ENCODE assay signal across 8 cellular contexts in the genomic region with DNA sequence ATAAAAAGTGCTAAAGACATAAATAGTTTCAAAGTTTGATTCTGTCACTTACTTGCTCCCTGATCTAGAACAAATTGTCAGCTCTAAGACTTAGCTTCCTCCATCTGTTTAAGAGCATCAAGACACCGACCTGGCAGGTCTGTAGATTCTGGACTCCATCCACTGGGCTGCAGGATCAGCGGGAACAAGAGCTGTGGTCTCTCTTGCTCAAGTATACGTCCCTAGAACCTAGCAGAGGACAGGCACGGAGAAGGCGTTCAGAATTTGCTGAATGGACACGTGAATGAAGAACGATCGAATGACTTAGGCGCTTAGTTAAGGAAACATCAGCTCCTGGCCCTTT. TPM values are rescaled to one million over a fixed set of nuclear protein-coding genes. Genes with fewer than 3 reads are reported as not detected.
A peak's percentile ranks its signal among the peaks of the same experiment; 100 is the strongest.
DNase-seq lines count a peak whose midpoint lies in the region; ATAC-seq, FAIRE-seq and TF ChIP-seq lines count a peak whose summit lies in the region.

No MANE protein-coding gene starts in this region.

- no peak overlapping the region for H2BK120ac ChIP-seq in H9 (ENCODE audit: low read depth, low read length, poor library complexity, severe bottlenecking)

- no peak overlapping the region for H2AK5ac ChIP-seq in H9 (ENCODE audit: insufficient read length, low read length)

- TF ChIP-seq EP300 in A549 (IDR thresholded peaks at IDR 0.05), result no peak

- H2BK12ac ChIP-seq in H9 (ENCODE audit: insufficient read length, low read depth, low read length), result no peak overlapping the region

- H3K9me3 Mint-ChIP-seq in H9, result no peaks in the 10 kb centered on the region
- no peaks in the 10 kb centered on the region for H3K9me3 Mint-ChIP-seq in activated naive CD8-positive, alpha-beta T cell treated with anti-CD3 and anti-CD28 coated beads for 36 hours

- peaks cover 17 to 21% of the 10 kb centered on the region in 2 experiments for H3K4me1 Mint-ChIP-seq in H9
- peaks cover 5% of the 10 kb centered on the region for H3K4me1 Mint-ChIP-seq in activated naive CD8-positive, alpha-beta T cell treated with anti-CD3 and anti-CD28 coated beads for 36 hours

- no peak overlapping the region for H4K91ac ChIP-seq in H9 (ENCODE audit: insufficient read length, low read depth, low read length)

- no peak overlapping the region for H2BK5ac ChIP-seq in H9 (ENCODE audit: insufficient read length, low read length)

- 3% methylated on average over 9 of the region's 9 CpGs for WGBS in A549 (ENCODE audit: missing lambda C conversion rate)
- WGBS in H9 (ENCODE audit: extremely low coverage, insufficient read length, low lambda C conversion rate), result no CpG with 5 or more reads among the region's 9 CpGs

- TF ChIP-seq CTCF in A549 (IDR thresholded peaks at IDR 0.05) (no peak), H9 (conservative IDR thresholded peaks at IDR 0.05) (no peak)

- POLR2A ChIA-PET in A549 (lab: Yijun Ruan, JAX), result interaction anchor here (0.6 to 2.2 kb wide), 4 partner anchors 18 to 314 kb away, joined by 3 to 7 read pairs (median 6); partner anchors contain the start of gene DNAJC3

- H3K18ac ChIP-seq in H9 (ENCODE audit: insufficient read length, low read depth, low read length), result no peak overlapping the region

- no peaks in the 10 kb centered on the region for H3K79me1 ChIP-seq in H9 (ENCODE audit: insufficient read depth, low read depth, low read length, poor library complexity, severe bottlenecking)

- H3K14ac ChIP-seq in H9 (ENCODE audit: insufficient read depth, low read length), result no peak overlapping the region

- no peak overlapping the region for H3K23ac ChIP-seq in H9 (ENCODE audit: insufficient read length, low read depth, low read length)

- H2AFZ ChIP-seq in H9 (ENCODE audit: low read length), result no peak overlapping the region

- peak overlapping the region; percentile 93 to 97 for H3K27ac ChIP-seq in A549
- H3K27ac ChIP-seq in H9 (ENCODE audit: insufficient read length, low read depth, low read length), result no peak overlapping the region
- H3K27ac ChIP-seq in substantia nigra (ENCODE audit: low read depth, low read length, poor library complexity, severe bottlenecking), result peak overlapping the region; percentile 38

- H3K4me1 ChIP-seq in A549 (peaks cover 19% of the 10 kb centered on the region), H9 (ENCODE audit: insufficient read depth, low read length) (peaks cover 2% of the 10 kb centered on the region; the same call in 1 of the 2 replicates)

- H3K23me2 ChIP-seq in H9 (ENCODE audit: insufficient read length, low read depth, low read length, poor library complexity, severe bottlenecking), result peaks cover 9% of the 10 kb centered on the region

- H3K79me2 ChIP-seq in H9 (ENCODE audit: insufficient read depth, low read length), result peaks cover 2% of the 10 kb centered on the region; the same call in 1 of the 2 replicates

- peak overlapping the region; percentile 81 to 92 for H3K4me3 Mint-ChIP-seq in H9
- peak overlapping the region; percentile 70 for H3K4me3 Mint-ChIP-seq in activated naive CD8-positive, alpha-beta T cell treated with anti-CD3 and anti-CD28 coated beads for 36 hours

- H3K36me3 Mint-ChIP-seq in H9 (ENCODE audit: insufficient read depth in 1 of 3, low read depth in 3 of 3), result peaks cover 15 to 23% (median 23%) of the 10 kb centered on the region in 3 experiments
- H3K36me3 Mint-ChIP-seq in activated naive CD8-positive, alpha-beta T cell treated with anti-CD3 and anti-CD28 coated beads for 36 hours, result no peaks in the 10 kb centered on the region

- H4K5ac ChIP-seq in H9 (ENCODE audit: insufficient read length, low read depth, low read length), result no peak overlapping the region

- H3K4me2 ChIP-seq in A549, result peak overlapping the region; percentile 76
- peak overlapping the region; percentile 91 for H3K4me2 ChIP-seq in H9 (ENCODE audit: insufficient read depth, insufficient read length, low read length)

- no peak for TF ChIP-seq POLR2A in A549 (IDR thresholded peaks at IDR 0.05; ENCODE audit: low read length)

- H3K27ac Mint-ChIP-seq in H9, result peak overlapping the region in 1 of 3 experiments; percentile 42; a peak in 2 of 7 replicates
- no peak overlapping the region for H3K27ac Mint-ChIP-seq in activated naive CD8-positive, alpha-beta T cell treated with anti-CD3 and anti-CD28 coated beads for 36 hours

- peak overlapping the region; percentile 93 for H3K4me3 ChIP-seq in A549

- CTCF ChIA-PET in A549 (lab: Yijun Ruan, JAX), result interaction anchor here (0.8 to 1.8 kb wide), 4 partner anchors 11 to 191 kb away, joined by 3 to 5 read pairs (median 4); no protein-coding TSS in a partner anchor

- H3K4ac ChIP-seq in H9 (ENCODE audit: low read depth, low read length), result no peak overlapping the region

- peaks cover 9% of the 10 kb centered on the region for H3K27me3 Mint-ChIP-seq in H9 (ENCODE audit: low read depth)
- H3K27me3 Mint-ChIP-seq in activated naive CD8-positive, alpha-beta T cell treated with anti-CD3 and anti-CD28 coated beads for 36 hours, result peaks cover 51% of the 10 kb centered on the region

- TF ChIP-seq RAD21 in A549 (conservative IDR thresholded peaks at IDR 0.05 in 1 of 2, IDR thresholded peaks at IDR 0.05 in 1 of 2), result no peak

- H3T11ph ChIP-seq in H9 (ENCODE audit: low read length), result no peak overlapping the region

- H3K9ac ChIP-seq in H9 (ENCODE audit: extremely low read depth, insufficient read length, low read length), result peak overlapping the region; percentile 56

- H4K20me1 ChIP-seq in H9 (ENCODE audit: control insufficient read depth, insufficient read depth, insufficient read length), result no peaks in the 10 kb centered on the region

- no peak for FAIRE-seq in A549 (lab: Jason Lieb, UNC)

- peak; percentile 25 to 47; a peak in 4 of 6 replicates for ATAC-seq in A549
- ATAC-seq in GM18873 (IDR thresholded peaks at IDR 0.05; ENCODE audit: low FRiP score, unreplicated experiment), result no peak
- ATAC-seq in HG02763 (IDR thresholded peaks at IDR 0.05; ENCODE audit: unreplicated experiment), result no peak
- ATAC-seq in HG02973 (IDR thresholded peaks at IDR 0.05; ENCODE audit: unreplicated experiment), result no peak

- H2BK15ac ChIP-seq in H9 (ENCODE audit: low read depth, low read length), result no peak overlapping the region

- H3K9me3 ChIP-seq in A549 (no peaks in the 10 kb centered on the region), H9 (ENCODE audit: control insufficient read depth, low read depth, low read length) (no peaks in the 10 kb centered on the region)

- DNase-seq in A549 (ENCODE audit: low read depth in 1 of 2, low spot score in 1 of 2) (peak in 1 of 2 experiments; percentile 23), H9 (peak; percentile 34), inferior parietal cortex (ENCODE audit: extremely low spot score) (peak; percentile 36), substantia nigra (lab: John Stamatoyannopoulos, UW) (peak in 1 of 49 donors; percentile 36)
- DNase-seq in activated naive CD8-positive, alpha-beta T cell treated with anti-CD3 and anti-CD28 coated beads for 36 hours, result no peak

- no peak overlapping the region for H3K56ac ChIP-seq in H9 (ENCODE audit: insufficient read length, low read depth, low read length)

- no peaks in the 10 kb centered on the region for H3K27me3 ChIP-seq in H9 (ENCODE audit: insufficient read depth, low read length)

- no peak overlapping the region for H4K8ac ChIP-seq in H9 (replicated peaks; ENCODE audit: insufficient read length, low read depth, low read length)

- H2BK20ac ChIP-seq in H9 (ENCODE audit: low read depth, low read length, poor library complexity, severe bottlenecking), result no peak overlapping the region

TF ChIP-seq in A549, 52 proteins besides CTCF, POLR2A, EP300 and RAD21 (continues in another document):
- TF ChIP-seq MYC (IDR thresholded peaks at IDR 0.05; ENCODE audit: borderline replicate concordance, low read length) (no peak), RFX5 (IDR thresholded peaks at IDR 0.05) (no peak), HDAC2 (IDR thresholded peaks at IDR 0.05) (no peak), JUN (IDR thresholded peaks at IDR 0.05) (0 out of 5 replicates have a peak, but pooled peaks of 1 of the 2 experiments have one; percentile 5), E2F6 (IDR thresholded peaks at IDR 0.05; ENCODE audit: borderline replicate concordance, low read depth) (no peak), HOXB5 (CRISPR knock-in tag; IDR thresholded peaks at IDR 0.05) (no peak), KDM1A (IDR thresholded peaks at IDR 0.05; ENCODE audit: low read depth) (no peak), HOXB13 (CRISPR knock-in tag; IDR thresholded peaks at IDR 0.05; ENCODE audit: low read depth) (no peak), MAFK (IDR thresholded peaks at IDR 0.05; ENCODE audit: partially characterized antibody) (peak; percentile 65), ZNF302 (CRISPR knock-in tag; IDR thresholded peaks at IDR 0.05) (no peak), FOSB (CRISPR knock-in tag; IDR thresholded peaks at IDR 0.05) (no peak)
- TF ChIP-seq, protein P1, sequence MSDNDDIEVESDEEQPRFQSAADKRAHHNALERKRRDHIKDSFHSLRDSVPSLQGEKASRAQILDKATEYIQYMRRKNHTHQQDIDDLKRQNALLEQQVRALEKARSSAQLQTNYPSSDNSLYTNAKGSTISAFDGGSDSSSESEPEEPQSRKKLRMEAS (IDR thresholded peaks at IDR 0.05), result no peak

RNA-seq across cellular contexts. Expression of gene DZIP1, which starts 1.1 kb away (rescaled TPM):
- 14.8 and 17.1 TPM in 2 replicates for polyA plus RNA-seq in A549 (2011; rRNA removed)
- polyA plus RNA-seq in A549 (2012; cell fraction: cytosol; rRNA removed), result 6.6 and 10.1 TPM in 2 replicates
- 16.2 and 17.8 TPM in 2 replicates for polyA plus RNA-seq in A549 (2012; cell fraction: nucleus; rRNA removed)
- 11.5 to 12.9 TPM (median 12.7 TPM) in 3 replicates for polyA plus RNA-seq in A549 (2017; fragmentation: RNase III; extraction: RNeasy Plus Mini Kit Qiagen cat#74134 plus additional on column Dnase treatment)
- 9.5 and 13.0 TPM in 2 replicates for polyA minus RNA-seq in A549 (2011; rRNA and poly(A)+ RNA removed)
- 31.5 and 33.6 TPM in 2 replicates for total RNA-seq in H9 (2021)
- 1 to 10 TPM in 1 of 2 experiments, under 1 TPM in 1; 0.36 to 1.1 TPM for total RNA-seq in activated naive CD8-positive, alpha-beta T cell treated with anti-CD3 and anti-CD28 coated beads for 36 hours

RNA-seq across cellular contexts. Expression of gene DNAJC3, which starts 33.5 kb away (rescaled TPM):
- polyA plus RNA-seq in A549 (2011; rRNA removed) (18.6 and 21.9 TPM in 2 replicates), A549 (2017; fragmentation: RNase III; extraction: RNeasy Plus Mini Kit Qiagen cat#74134 plus additional on column Dnase treatment) (10.0 to 11.1 TPM (median 11.1 TPM) in 3 replicates)
- 2.4 and 2.7 TPM in 2 replicates for polyA plus RNA-seq in A549 (2012; cell fraction: cytosol; rRNA removed)
- polyA plus RNA-seq in A549 (2012; cell fraction: nucleus; rRNA removed), result 1.6 and 2.6 TPM in 2 replicates
- 15.1 and 16.3 TPM in 2 replicates for polyA minus RNA-seq in A549 (2011; rRNA and poly(A)+ RNA removed)
- 21.2 and 21.5 TPM in 2 replicates for total RNA-seq in H9 (2021)
- total RNA-seq in activated naive CD8-positive, alpha-beta T cell treated with anti-CD3 and anti-CD28 coated beads for 36 hours, result 10 to 100 TPM; 19.1 to 19.6 TPM

Comparison
In these comparisons a context has a peak if more than half of its experiments do, and no peak if none do; other contexts are left out.
1. ATAC-seq: peak in A549 (2 of 2); none in GM18873 (single experiment), HG02763 (single experiment) and HG02973 (single experiment).
2. RNA of gene DZIP1, which starts 1.1 kb away (total RNA-seq): 31.5 to 33.6 TPM in H9; 0.36 to 1.1 TPM in activated naive CD8-positive, alpha-beta T cell treated with anti-CD3 and anti-CD28 coated beads for 36 hours; every median in the first group is over 10 times any median in the second.